24 cellular contexts compared by ENCODE assay signal in the genomic region with DNA sequence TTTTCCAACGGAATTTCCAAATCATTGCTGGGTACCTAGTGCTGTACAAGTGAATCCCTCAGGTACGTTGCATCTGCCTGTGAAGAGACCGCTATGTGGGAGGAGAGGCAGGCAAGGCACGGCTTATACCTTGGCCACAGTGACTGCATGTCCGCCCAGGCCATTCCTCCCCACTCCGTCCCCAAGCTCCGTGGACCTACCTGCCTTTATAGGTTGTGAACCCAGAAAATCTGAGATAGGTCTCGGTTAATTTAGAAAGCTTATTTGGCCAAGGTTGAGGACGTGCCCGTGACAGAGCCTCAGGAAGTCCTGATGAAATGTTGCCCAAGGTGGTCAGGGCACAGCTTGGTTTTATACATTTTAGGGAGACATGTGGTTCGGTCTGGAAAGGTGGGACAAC.
DNase-seq lines count a peak whose midpoint lies in the region; ATAC-seq and TF ChIP-seq lines count a peak whose summit lies in the region.
"Had no signal": no experiment of that assay in that cellular context is flagged by ENCODE, and none has a peak within 500 bp of the region (broad histone marks: within the 10 kb centered on the region; RNA-seq: fewer than 3 reads in every experiment).

No MANE protein-coding gene starts in this region.

- no peak overlapping the region; the same call in 1 of the 2 replicates for H3K27ac Mint-ChIP-seq in GM23338
- peak overlapping the region; percentile 26; the same call in 1 of the 2 replicates for H3K27ac Mint-ChIP-seq in WTC11
- H3K27ac Mint-ChIP-seq in endodermal cell = no peak overlapping the region
- H3K27ac Mint-ChIP-seq in activated naive CD8-positive, alpha-beta T cell treated with anti-CD3 and anti-CD28 coated beads for 36 hours = no peak overlapping the region
- no peak overlapping the region for H3K27ac Mint-ChIP-seq in stimulated activated memory B cell treated with anti-CD40 and anti-IgM and Interleukin-4, amounts not matched to agents 10 μg/mL and 1 μg/mL and 100 μg/mL, for 72 hours
- H3K27ac Mint-ChIP-seq: CD14-positive monocyte; CD4-positive, alpha-beta T cell; CD8-positive, alpha-beta memory T cell had no signal

- H4K91ac ChIP-seq in mesenchymal stem cell (ENCODE audit: low read length) = no peak overlapping the region

- no peak overlapping the region for H3K4me3 ChIP-seq in GM23338
- no peak overlapping the region for H3K4me3 ChIP-seq in endodermal cell (ENCODE audit: low read length)
- H3K4me3 ChIP-seq in mesenchymal stem cell (ENCODE audit: insufficient read depth in 1 of 2, low read depth in 1 of 2, low read length in 2 of 2) = no peak overlapping the region
- H3K4me3 ChIP-seq in GM23248 = no peak overlapping the region
- H3K4me3 ChIP-seq: A549; BLaER1 treated with 17β-estradiol and CSF1 and Interleukin-3, amounts not matched to agents 10 nM and 100 nM; GM12878 had no signal

- H3K36me3 Mint-ChIP-seq in GM23338 (ENCODE audit: low read depth) (no peaks in the 10 kb centered on the region), WTC11 (peaks cover 4% of the 10 kb centered on the region; the same call in 1 of the 2 replicates), endodermal cell (ENCODE audit: low read depth) (no peaks in the 10 kb centered on the region)
- H3K36me3 Mint-ChIP-seq in activated naive CD8-positive, alpha-beta T cell treated with anti-CD3 and anti-CD28 coated beads for 36 hours = peaks cover 2% of the 10 kb centered on the region
- H3K36me3 Mint-ChIP-seq in stimulated activated memory B cell treated with anti-CD40 and anti-IgM and Interleukin-4, amounts not matched to agents 10 μg/mL and 1 μg/mL and 100 μg/mL, for 72 hours = no peaks in the 10 kb centered on the region
- H3K36me3 Mint-ChIP-seq: CD14-positive monocyte; CD8-positive, alpha-beta memory T cell had no signal

- H4K8ac ChIP-seq in mesenchymal stem cell (ENCODE audit: low read length) = peak overlapping the region; percentile 43

- H2BK120ac ChIP-seq in mesenchymal stem cell (ENCODE audit: low read depth, low read length) = no peak overlapping the region

- CTCF ChIA-PET in WTC11 (lab: Charles Lee) = interaction anchor here (0.8 to 1.0 kb wide), 2 partner anchors 108 to 885 kb away, joined by 3 read pairs; no protein-coding TSS in a partner anchor

- TF ChIP-seq CTCF in GM23338 (conservative IDR thresholded peaks at IDR 0.05; ENCODE audit: low read depth in 2 of 2) (no peak), WTC11 (IDR thresholded peaks at IDR 0.05) (no peak), endodermal cell (conservative IDR thresholded peaks at IDR 0.05) (no peak)

- peaks cover 11% of the 10 kb centered on the region; the same call in 1 of the 2 replicates for H3K9me2 ChIP-seq in GM23338 (ENCODE audit: insufficient read depth)
- H3K9me2 ChIP-seq in GM23248 (ENCODE audit: insufficient read depth) = no peaks in the 10 kb centered on the region

- H3K27ac ChIP-seq in GM23338 (ENCODE audit: low read depth) (no peak overlapping the region), endodermal cell (ENCODE audit: low read depth, low read length) (no peak overlapping the region), mesenchymal stem cell (ENCODE audit: low read length, poor library complexity, severe bottlenecking) (no peak overlapping the region), GM23248 (no peak overlapping the region)
- H3K27ac ChIP-seq: A549; BLaER1 treated with 17β-estradiol and CSF1 and Interleukin-3, amounts not matched to agents 10 nM and 100 nM had no signal

- no peak overlapping the region for H3K4me3 Mint-ChIP-seq in GM23338
- H3K4me3 Mint-ChIP-seq in WTC11 = no peak overlapping the region
- H3K4me3 Mint-ChIP-seq in endodermal cell = no peak overlapping the region
- no peak overlapping the region for H3K4me3 Mint-ChIP-seq in activated naive CD8-positive, alpha-beta T cell treated with anti-CD3 and anti-CD28 coated beads for 36 hours
- H3K4me3 Mint-ChIP-seq in stimulated activated memory B cell treated with anti-CD40 and anti-IgM and Interleukin-4, amounts not matched to agents 10 μg/mL and 1 μg/mL and 100 μg/mL, for 72 hours = no peak overlapping the region
- H3K4me3 Mint-ChIP-seq: CD14-positive monocyte; CD4-positive, alpha-beta T cell; CD8-positive, alpha-beta memory T cell had no signal

- H2AK5ac ChIP-seq in mesenchymal stem cell (ENCODE audit: low read length, severe bottlenecking) = no peak overlapping the region

- peaks cover 3% of the 10 kb centered on the region; the same call in 1 of the 3 replicates for H3K9me3 Mint-ChIP-seq in GM23338
- peaks cover 11% of the 10 kb centered on the region for H3K9me3 Mint-ChIP-seq in WTC11
- no peaks in the 10 kb centered on the region for H3K9me3 Mint-ChIP-seq in endodermal cell
- no peaks in the 10 kb centered on the region for H3K9me3 Mint-ChIP-seq in activated naive CD8-positive, alpha-beta T cell treated with anti-CD3 and anti-CD28 coated beads for 36 hours
- H3K9me3 Mint-ChIP-seq in stimulated activated memory B cell treated with anti-CD40 and anti-IgM and Interleukin-4, amounts not matched to agents 10 μg/mL and 1 μg/mL and 100 μg/mL, for 72 hours = peaks cover 9% of the 10 kb centered on the region
- H3K9me3 Mint-ChIP-seq: CD4-positive, alpha-beta T cell had no signal

- no peaks in the 10 kb centered on the region for H3K79me1 ChIP-seq in mesenchymal stem cell (replicated peaks; ENCODE audit: low read length, poor library complexity, severe bottlenecking)

- H3K14ac ChIP-seq in mesenchymal stem cell (ENCODE audit: low read length in 2 of 2) = no peak overlapping the region

- H3K36me3 ChIP-seq in GM23338 (ENCODE audit: insufficient read depth) (no peaks in the 10 kb centered on the region), endodermal cell (ENCODE audit: control insufficient read depth, insufficient read depth, low read length) (no peaks in the 10 kb centered on the region), mesenchymal stem cell (ENCODE audit: control insufficient read depth in 1 of 2, insufficient read depth in 2 of 2, low read depth in 1 of 2, low read length in 2 of 2) (no peaks in the 10 kb centered on the region), GM23248 (ENCODE audit: low read depth) (no peaks in the 10 kb centered on the region)
- H3K36me3 ChIP-seq: BE2C; BLaER1 treated with 17β-estradiol and CSF1 and Interleukin-3, amounts not matched to agents 10 nM and 100 nM had no signal

- no peak overlapping the region for H2BK12ac ChIP-seq in mesenchymal stem cell (ENCODE audit: low read length in 2 of 2)

- H3K9me3 ChIP-seq in endodermal cell (ENCODE audit: control insufficient read depth, low read length) (no peaks in the 10 kb centered on the region), mesenchymal stem cell (ENCODE audit: control insufficient read depth, low read length) (no peaks in the 10 kb centered on the region), GM23248 (ENCODE audit: low read depth) (no peaks in the 10 kb centered on the region)
- H3K9me3 ChIP-seq: BE2C; BLaER1 treated with 17β-estradiol and CSF1 and Interleukin-3, amounts not matched to agents 10 nM and 100 nM had no signal

- no peak overlapping the region for H3K23ac ChIP-seq in mesenchymal stem cell (ENCODE audit: low read length in 2 of 2)

- no peak overlapping the region for H2BK5ac ChIP-seq in mesenchymal stem cell (ENCODE audit: low read depth, low read length, poor library complexity, severe bottlenecking)

- H3F3A ChIP-seq in GM23338 (replicated peaks; ENCODE audit: low read depth) (no peaks in the 10 kb centered on the region), GM23248 (ENCODE audit: insufficient read depth) (no peaks in the 10 kb centered on the region)

- no peak overlapping the region for H3K18ac ChIP-seq in mesenchymal stem cell (ENCODE audit: low read depth in 1 of 2, low read length in 2 of 2)

- H3K4me2 ChIP-seq in GM23338 (no peak overlapping the region), mesenchymal stem cell (ENCODE audit: low read length, poor library complexity, severe bottlenecking) (no peak overlapping the region), GM23248 (ENCODE audit: unreplicated experiment) (no peak overlapping the region)
- H3K4me2 ChIP-seq: A549; BLaER1 treated with 17β-estradiol and CSF1 and Interleukin-3, amounts not matched to agents 10 nM and 100 nM had no signal

- in situ Hi-C loops in GM23248 (cut with MboI) = no loop called here

- H3K27me3 ChIP-seq in GM23338 (ENCODE audit: insufficient read depth) (no peaks in the 10 kb centered on the region), endodermal cell (ENCODE audit: control insufficient read depth, insufficient read depth, low read length, poor library complexity, severe bottlenecking) (no peaks in the 10 kb centered on the region), mesenchymal stem cell (ENCODE audit: control insufficient read depth in 1 of 2, insufficient read depth in 1 of 2, low read length in 2 of 2) (peaks cover 0 to 18% of the 10 kb centered on the region in 2 experiments), GM23248 (replicated peaks; ENCODE audit: insufficient read depth) (peaks cover 9% of the 10 kb centered on the region; the same call in 1 of the 2 replicates)
- H3K27me3 ChIP-seq: BE2C; BLaER1 treated with 17β-estradiol and CSF1 and Interleukin-3, amounts not matched to agents 10 nM and 100 nM had no signal

- H3K4me1 ChIP-seq in GM23338 (ENCODE audit: insufficient read depth) (no peaks in the 10 kb centered on the region), endodermal cell (ENCODE audit: control insufficient read depth, insufficient read depth, low read length) (no peaks in the 10 kb centered on the region), mesenchymal stem cell (ENCODE audit: control insufficient read depth, insufficient read depth, low read depth, low read length) (no peaks in the 10 kb centered on the region), GM23248 (ENCODE audit: insufficient read depth) (no peaks in the 10 kb centered on the region)
- H3K4me1 ChIP-seq: A549, BE2C had no signal

- H3K4me1 Mint-ChIP-seq in GM23338 = peaks cover 5% of the 10 kb centered on the region; the same call in 2 of the 3 replicates
- peaks cover 34% of the 10 kb centered on the region for H3K4me1 Mint-ChIP-seq in WTC11
- H3K4me1 Mint-ChIP-seq in endodermal cell = peaks cover 5% of the 10 kb centered on the region
- no peaks in the 10 kb centered on the region for H3K4me1 Mint-ChIP-seq in activated naive CD8-positive, alpha-beta T cell treated with anti-CD3 and anti-CD28 coated beads for 36 hours
- H3K4me1 Mint-ChIP-seq in stimulated activated memory B cell treated with anti-CD40 and anti-IgM and Interleukin-4, amounts not matched to agents 10 μg/mL and 1 μg/mL and 100 μg/mL, for 72 hours = no peaks in the 10 kb centered on the region
- H3K4me1 Mint-ChIP-seq: CD14-positive monocyte; CD8-positive, alpha-beta memory T cell had no signal

- H3K9ac ChIP-seq in endodermal cell (ENCODE audit: extremely low read depth, low read length, poor library complexity, severe bottlenecking) (no peak overlapping the region), mesenchymal stem cell (ENCODE audit: low read length) (no peak overlapping the region), GM23248 (no peak overlapping the region)
- H3K9ac ChIP-seq: BLaER1 treated with 17β-estradiol and CSF1 and Interleukin-3, amounts not matched to agents 10 nM and 100 nM had no signal

- ATAC-seq in GM23338 = no peak
- ATAC-seq in WTC11 = no peak
- ATAC-seq in stimulated activated memory B cell treated with anti-CD40 and anti-IgM and Interleukin-4, amounts not matched to agents 10 μg/mL and 1 μg/mL and 100 μg/mL, for 72 hours = no peak
- ATAC-seq: A549, GM12878 had no signal

- H2BK15ac ChIP-seq in mesenchymal stem cell (ENCODE audit: low read depth, poor library complexity, severe bottlenecking) = no peak overlapping the region

- POLR2A ChIA-PET in WTC11 (lab: Charles Lee) = no interaction called here

- DNase-seq in GM23338 (ENCODE audit: low spot score) = no peak
- DNase-seq in WTC11 (ENCODE audit: low spot score) = no peak
- peak; percentile 17 for DNase-seq in endodermal cell
- DNase-seq in mesenchymal stem cell = no peak
- no peak for DNase-seq in GM23248
- DNase-seq in activated naive CD8-positive, alpha-beta T cell treated with anti-CD3 and anti-CD28 coated beads for 36 hours = no peak
- DNase-seq: 8988T; ACHN; AML-193; BE2C; CD4-positive, alpha-beta T cell; CD8-positive, alpha-beta memory T cell; DMS 273 treated with DMSO at 0.1 percent for 48 hours; DMS79; EL; GDM1; GOT3; H7; HCEC 1CT had no signal

- peak overlapping the region; percentile 32 for H2AFZ ChIP-seq in GM23338
- no peak overlapping the region for H2AFZ ChIP-seq in mesenchymal stem cell (ENCODE audit: low read depth, low read length)
- no peak overlapping the region for H2AFZ ChIP-seq in GM23248

- no peak overlapping the region for H3K4ac ChIP-seq in mesenchymal stem cell (ENCODE audit: low read depth in 1 of 2, low read length in 2 of 2)

- H3K27me3 Mint-ChIP-seq in GM23338 (ENCODE audit: insufficient read depth, low read depth, poor library complexity) = peaks cover 3% of the 10 kb centered on the region
- H3K27me3 Mint-ChIP-seq in WTC11 (ENCODE audit: low read depth) = no peaks in the 10 kb centered on the region; the same call in 1 of the 2 replicates
- H3K27me3 Mint-ChIP-seq in endodermal cell (ENCODE audit: insufficient read depth) = no peaks in the 10 kb centered on the region
- H3K27me3 Mint-ChIP-seq in activated naive CD8-positive, alpha-beta T cell treated with anti-CD3 and anti-CD28 coated beads for 36 hours = no peaks in the 10 kb centered on the region
- no peaks in the 10 kb centered on the region for H3K27me3 Mint-ChIP-seq in stimulated activated memory B cell treated with anti-CD40 and anti-IgM and Interleukin-4, amounts not matched to agents 10 μg/mL and 1 μg/mL and 100 μg/mL, for 72 hours
- H3K27me3 Mint-ChIP-seq: CD4-positive, alpha-beta T cell; CD8-positive, alpha-beta memory T cell had no signal

- H3K79me2 ChIP-seq in GM23338 (replicated peaks; ENCODE audit: insufficient read depth) (no peaks in the 10 kb centered on the region), GM23248 (ENCODE audit: insufficient read depth) (no peaks in the 10 kb centered on the region)

- 90 to 96% methylated on average over 11 of the region's 11 CpGs for WGBS in endodermal cell (ENCODE audit: insufficient coverage in 1 of 2, insufficient read length in 1 of 2), 2 experiments
- 95% methylated on average over 11 of the region's 11 CpGs for WGBS in mesenchymal stem cell
- WGBS in GM23248 (ENCODE audit: low coverage in 1 of 2, low lambda C conversion rate in 2 of 2, missing lambda C conversion rate in 2 of 2), 2 experiments = 47 to 52% methylated on average over 11 of the region's 11 CpGs

- H4K20me1 ChIP-seq in GM23338 (replicated peaks; ENCODE audit: insufficient read depth) (no peaks in the 10 kb centered on the region), GM23248 (ENCODE audit: insufficient read depth) (no peaks in the 10 kb centered on the region)
- H4K20me1 ChIP-seq: BLaER1 treated with 17β-estradiol and CSF1 and Interleukin-3, amounts not matched to agents 10 nM and 100 nM had no signal
